ENCODE assay signal across 9 cellular contexts in genomic region chr1:47444578-47445465, GRCh38. TPM values are rescaled to one million over a fixed set of nuclear protein-coding genes. Genes with fewer than 3 reads are reported as not detected.
DNase-seq lines count a peak whose midpoint lies in the region; ATAC-seq and TF ChIP-seq lines count a peak whose summit lies in the region.
"Had no signal": no experiment of that assay in that cellular context is flagged by ENCODE, and none has a peak within 500 bp of the region (broad histone marks: within the 10 kb centered on the region; RNA-seq: fewer than 3 reads in every experiment).

No MANE protein-coding gene starts in this region.

- H4K8ac ChIP-seq in trophoblast cell (ENCODE audit: low read depth, low read length), result no peak overlapping the region

- H3K36me3 Mint-ChIP-seq in T-helper 1 cell treated with Interleukin-12 subunit alpha and Interleukin-12 subunit beta and Interleukin-4 antibody, amounts not matched to agents 30 μg/mL and 1 μg/mL, for 36 hours (ENCODE audit: low read depth), result peaks cover 6% of the 10 kb centered on the region

- H3K4ac ChIP-seq in trophoblast cell (ENCODE audit: low read depth, low read length), result no peak overlapping the region

- no peak for TF ChIP-seq CTCF in esophagus muscularis mucosa (IDR thresholded peaks at IDR 0.05)

- no peak overlapping the region for H2BK5ac ChIP-seq in trophoblast cell (ENCODE audit: low read depth, low read length, poor library complexity)

- no peaks in the 10 kb centered on the region for H3K27me3 Mint-ChIP-seq in T-helper 1 cell treated with Interleukin-12 subunit alpha and Interleukin-12 subunit beta and Interleukin-4 antibody, amounts not matched to agents 30 μg/mL and 1 μg/mL, for 36 hours (ENCODE audit: low read depth)

- H3K9ac ChIP-seq in trophoblast cell (ENCODE audit: low read length), result no peak overlapping the region

- peaks cover 13% of the 10 kb centered on the region for H3K4me1 Mint-ChIP-seq in T-helper 1 cell treated with Interleukin-12 subunit alpha and Interleukin-12 subunit beta and Interleukin-4 antibody, amounts not matched to agents 30 μg/mL and 1 μg/mL, for 36 hours (ENCODE audit: low read depth)

- H3K79me2 ChIP-seq in trophoblast cell (ENCODE audit: control insufficient read depth, insufficient read depth, low read length, poor library complexity), result no peaks in the 10 kb centered on the region

- no peak for TF ChIP-seq EP300 in esophagus muscularis mucosa (IDR thresholded peaks at IDR 0.05)

- intact Hi-C loops in esophagus muscularis mucosa (cut with DNase I), result no loop called here

- no peak overlapping the region for H3K18ac ChIP-seq in trophoblast cell (ENCODE audit: low read length)

- H2BK120ac ChIP-seq in trophoblast cell (ENCODE audit: insufficient read depth, low read length, poor library complexity), result no peak overlapping the region

- H3K4me1 ChIP-seq in esophagus muscularis mucosa (peaks cover 13 to 25% (median 19%) of the 10 kb centered on the region in 4 donors), trophoblast cell (ENCODE audit: control insufficient read depth in 1 of 2, insufficient read depth in 2 of 2, low read length in 2 of 2) (peaks cover 3 to 6% of the 10 kb centered on the region in 2 experiments), SJCRH30 (no peaks in the 10 kb centered on the region)

- WGBS in esophagus muscularis mucosa, result 6% methylated on average over 16 of the region's 72 CpGs
- no CpG with 5 or more reads among the region's 72 CpGs for WGBS in trophoblast cell (ENCODE audit: extremely low coverage, insufficient coverage, insufficient read length)

- H3K4me2 ChIP-seq in trophoblast cell (ENCODE audit: low read length), result peak overlapping the region; percentile 48

- ATAC-seq in HG02938 (IDR thresholded peaks at IDR 0.05; ENCODE audit: unreplicated experiment), result no peak

- TF ChIP-seq POLR2A in esophagus muscularis mucosa (IDR thresholded peaks at IDR 0.05; ENCODE audit: low read depth), result no peak

- peaks cover 12 to 98% (median 78%) of the 10 kb centered on the region in 4 donors for H3K27me3 ChIP-seq in esophagus muscularis mucosa
- peaks cover 89% of the 10 kb centered on the region for H3K27me3 ChIP-seq in trophoblast cell (ENCODE audit: insufficient read depth, low read length)
- 0 out of 2 replicates have a peak, but pooled peaks cover under 1% of the 10 kb centered on the region for H3K27me3 ChIP-seq in SJCRH30

- no peak overlapping the region for H2AFZ ChIP-seq in trophoblast cell (ENCODE audit: insufficient read depth, low read length, poor library complexity)

- H3K4me3 ChIP-seq in esophagus muscularis mucosa (peak overlapping the region; percentile 16 to 50 (median 36)), trophoblast cell (ENCODE audit: low read depth, low read length) (no peak overlapping the region), SJCRH30 (no peak overlapping the region)

- no peak overlapping the region for H3K14ac ChIP-seq in trophoblast cell (ENCODE audit: low read length)

- no peaks in the 10 kb centered on the region for H3K9me3 Mint-ChIP-seq in T-helper 1 cell treated with Interleukin-12 subunit alpha and Interleukin-12 subunit beta and Interleukin-4 antibody, amounts not matched to agents 30 μg/mL and 1 μg/mL, for 36 hours

- H3K9me3 ChIP-seq in esophagus muscularis mucosa, result no peaks in the 10 kb centered on the region
- H3K9me3 ChIP-seq in trophoblast cell (ENCODE audit: insufficient read depth, low read depth, low read length), result peaks cover 6% of the 10 kb centered on the region
- no peaks in the 10 kb centered on the region for H3K9me3 ChIP-seq in SJCRH30 (replicated peaks)

- H4K91ac ChIP-seq in trophoblast cell (ENCODE audit: low read depth, low read length), result no peak overlapping the region

- no peak overlapping the region for H2BK12ac ChIP-seq in trophoblast cell (ENCODE audit: low read length)

- H4K12ac ChIP-seq in trophoblast cell (ENCODE audit: low read depth, low read length), result no peak overlapping the region

- H3K4me3 Mint-ChIP-seq in T-helper 1 cell treated with Interleukin-12 subunit alpha and Interleukin-12 subunit beta and Interleukin-4 antibody, amounts not matched to agents 30 μg/mL and 1 μg/mL, for 36 hours, result peak overlapping the region; percentile 70

- peak overlapping the region; percentile 66 for H3K27ac Mint-ChIP-seq in T-helper 1 cell treated with Interleukin-12 subunit alpha and Interleukin-12 subunit beta and Interleukin-4 antibody, amounts not matched to agents 30 μg/mL and 1 μg/mL, for 36 hours

- H3K79me1 ChIP-seq in trophoblast cell (ENCODE audit: low read length), result no peaks in the 10 kb centered on the region

- no peak overlapping the region for H2AK5ac ChIP-seq in trophoblast cell (ENCODE audit: low read length)

- H3K27ac ChIP-seq in esophagus muscularis mucosa (replicated peaks in 1 of 4), result no peak overlapping the region
- H3K27ac ChIP-seq in trophoblast cell (ENCODE audit: low read depth, low read length), result no peak overlapping the region
- no peak overlapping the region for H3K27ac ChIP-seq in SJCRH30

- H3K23ac ChIP-seq in trophoblast cell (ENCODE audit: low read length), result no peak overlapping the region

- no peaks in the 10 kb centered on the region for H3K36me3 ChIP-seq in esophagus muscularis mucosa
- H3K36me3 ChIP-seq in trophoblast cell (ENCODE audit: control insufficient read depth in 1 of 2, insufficient read depth in 2 of 2, low read length in 2 of 2), result no peaks in the 10 kb centered on the region
- no peaks in the 10 kb centered on the region for H3K36me3 ChIP-seq in SJCRH30

- DNase-seq in EL, result peak; percentile 33
- DNase-seq in esophagus muscularis mucosa (ENCODE audit: extremely low spot score), result no peak
- peak in 1 of 2 donors; percentile 60 for DNase-seq in trophoblast cell
- no peak for DNase-seq in medulla oblongata (ENCODE audit: extremely low spot score)
- DNase-seq in HCEC 1CT, result no peak
- DNase-seq in SJCRH30, result no peak

RNA-seq across cellular contexts. Expression of gene FOXD2, which starts 7.0 kb away (rescaled TPM):
- under 1 TPM in 3 of 4 donors, not detected in 1; under 0.01 to 0.57 (median 0.19) TPM for total RNA-seq in esophagus muscularis mucosa
- polyA plus RNA-seq in trophoblast cell (2013), result 0.01 TPM in 1 of 2 replicates, not detected in the other
- 1.7 and 2.2 TPM in 2 replicates for total RNA-seq in SJCRH30 (2014; rRNA removed; shearing (Covaris generic))

RNA-seq across cellular contexts. Expression of gene FOXE3, which starts 28.7 kb away (rescaled TPM):
- not detected for total RNA-seq in esophagus muscularis mucosa
- polyA plus RNA-seq in trophoblast cell (2013), result 5.3 and 6.7 TPM in 2 replicates
- total RNA-seq in SJCRH30 (2014; rRNA removed; shearing (Covaris generic)), result not detected in 2 replicates
- total RNA-seq: activated CD8-positive, alpha-beta memory T cell treated with anti-CD3 and anti-CD28 coated beads for 36 hours had no signal

Comparison
In these comparisons a context has a peak if more than half of its experiments do, and no peak if none do; other contexts are left out.
1. H3K4me3 ChIP-seq: peak in esophagus muscularis mucosa (4 of 4); none in trophoblast cell (single experiment) and SJCRH30 (single experiment).